Comparison of ENCODE assay signal across 8 cellular contexts in genomic region chr1:81030441-81030840, GRCh38.
"Had no signal": no experiment of that assay in that cellular context is flagged by ENCODE, and none has a peak within 500 bp of the region (broad histone marks: within the 10 kb centered on the region; RNA-seq: fewer than 3 reads in every experiment).

No MANE protein-coding gene starts in this region.

- DNase-seq: GDM1, GF-D8 had no signal

- H3K4me3 ChIP-seq: GM12878 had no signal

- FAIRE-seq: G401.6, GM12878, GM12891, GM12892, GM18507, GM19239 had no signal
